In genomic region chr2:112482309-112483046, GRCh38 we compare ENCODE assay signal across 8 cellular contexts. TPM values are rescaled to one million over a fixed set of nuclear protein-coding genes. Genes with fewer than 3 reads are reported as not detected.
DNase-seq lines count a peak whose midpoint lies in the region; ATAC-seq and TF ChIP-seq lines count a peak whose summit lies in the region.

No MANE protein-coding gene starts in this region.

- H3K36me3 ChIP-seq in HAP-1 (replicated peaks) (peaks cover 32% of the 10 kb centered on the region), mucosa of descending colon (ENCODE audit: low read depth) (no peaks in the 10 kb centered on the region), stomach smooth muscle (ENCODE audit: control insufficient read depth in 2 of 2, insufficient read depth in 2 of 2, low read length in 2 of 2) (no peaks in the 10 kb centered on the region)

- DNase-seq in ELR (ENCODE audit: low read depth), result peak; percentile 65
- peak in 1 of 2 experiments; percentile 62 for DNase-seq in HAP-1 (ENCODE audit: low spot score in 2 of 2)
- DNase-seq in NCI-H1417 treated with DMSO at 0.1 percent for 48 hours (lab: John Stamatoyannopoulos, UW), result peak; percentile 11
- DNase-seq in activated CD8-positive, alpha-beta memory T cell treated with anti-CD3 and anti-CD28 coated beads, Interleukin-2, amount 50 U/mL, for 4 hours, result peak; percentile 41
- peak; percentile 69 for DNase-seq in epidermal melanocyte (ENCODE audit: insufficient read length, low spot score)
- DNase-seq in mucosa of descending colon, result peak; percentile 35 to 67 (median 66)

- H3K27me3 ChIP-seq in HAP-1 (ENCODE audit: low read depth), result no peaks in the 10 kb centered on the region
- no peaks in the 10 kb centered on the region for H3K27me3 ChIP-seq in stomach smooth muscle (ENCODE audit: control insufficient read depth in 1 of 2, insufficient read depth in 2 of 2, low read length in 2 of 2)

- peak overlapping the region; percentile 74 for H3K27ac ChIP-seq in stomach smooth muscle (ENCODE audit: low read length)

- H3K4me1 ChIP-seq in HAP-1 (peaks cover 17% of the 10 kb centered on the region), mucosa of descending colon (ENCODE audit: low read depth) (peaks cover 12% of the 10 kb centered on the region), stomach smooth muscle (ENCODE audit: control insufficient read depth, insufficient read depth, low read length) (peaks cover 22% of the 10 kb centered on the region)

- in situ Hi-C loops in HAP-1 (cut with MboI; ENCODE audit: low sequenced_read_pairs), result no loop called here

- peak overlapping the region; percentile 67 for H3K4me3 ChIP-seq in HAP-1
- peak overlapping the region; percentile 48 for H3K4me3 ChIP-seq in mucosa of descending colon
- H3K4me3 ChIP-seq in stomach smooth muscle (ENCODE audit: low read length in 2 of 2), result peak overlapping the region; percentile 82 to 89

- TF ChIP-seq CTCF in mucosa of descending colon (IDR thresholded peaks at IDR 0.05), result no peak

- no peaks in the 10 kb centered on the region for H3K9me3 ChIP-seq in HAP-1
- no peaks in the 10 kb centered on the region for H3K9me3 ChIP-seq in mucosa of descending colon
- no peaks in the 10 kb centered on the region for H3K9me3 ChIP-seq in stomach smooth muscle (ENCODE audit: control insufficient read depth in 2 of 2, low read length in 2 of 2)

- ATAC-seq in mucosa of descending colon, result peak; percentile 6
- no peak for ATAC-seq in GM19452 (IDR thresholded peaks at IDR 0.05; ENCODE audit: unreplicated experiment)

- intact Hi-C loops in mucosa of descending colon (cut with DNase I, micrococcal nuclease), result no loop called here

- peak overlapping the region; percentile 78 to 82 for H3K9ac ChIP-seq in stomach smooth muscle (ENCODE audit: low read length in 2 of 2)

RNA-seq across cellular contexts. Expression of gene TTL, which starts 0.5 kb away (rescaled TPM):
- 10 to 100 TPM; 13.4 to 32.2 (median 20.3) TPM for total RNA-seq in mucosa of descending colon

RNA-seq across cellular contexts. Expression of gene RGPD8, which starts 49.0 kb away (rescaled TPM):
- 10 to 100 TPM in 2 of 3 donors, 1 to 10 TPM in 1; 7.5 to 18.8 (median 13.9) TPM for total RNA-seq in mucosa of descending colon

RNA-seq across cellular contexts. Expression of gene POLR1B, which starts 59.8 kb away (rescaled TPM):
- total RNA-seq in mucosa of descending colon, result 10 to 100 TPM; 10.1 to 18.3 (median 18.1) TPM
